ENCODE assay signal across 36 cellular contexts in genomic region chr3:59079962-59080361, GRCh38. TPM values are rescaled to one million over a fixed set of nuclear protein-coding genes. Genes with fewer than 3 reads are reported as not detected.
DNase-seq lines count a peak whose midpoint lies in the region; ATAC-seq, FAIRE-seq and TF ChIP-seq lines count a peak whose summit lies in the region.
"Had no signal": no experiment of that assay in that cellular context is flagged by ENCODE, and none has a peak within 500 bp of the region (broad histone marks: within the 10 kb centered on the region; RNA-seq: fewer than 3 reads in every experiment).

No MANE protein-coding gene starts in this region.

- peak; percentile 61; the same call in 2 of the 3 replicates for ATAC-seq in SK-N-SH treated with all-trans-retinoic acid at 6 μM for 48 hours
- no peak for ATAC-seq in pancreas
- ATAC-seq in GM19395 (IDR thresholded peaks at IDR 0.05; ENCODE audit: unreplicated experiment) = no peak
- no peak for ATAC-seq in right cardiac atrium
- ATAC-seq: A549; CD8-positive, alpha-beta T cell had no signal

- no peak for TF ChIP-seq EP300 in SK-N-SH (IDR thresholded peaks at IDR 0.05; ENCODE audit: borderline replicate concordance in 1 of 2, low read depth in 1 of 2, low read length in 1 of 2)

- no peak for DNase-seq in SK-N-SH
- no peak for DNase-seq in D721Med (ENCODE audit: insufficient read length, low spot score)
- DNase-seq in astrocyte (ENCODE audit: low read depth) = no peak
- no peak for DNase-seq in pancreas
- DNase-seq in GDM1 (lab: John Stamatoyannopoulos, UW) = no peak
- no peak for DNase-seq in right cardiac atrium
- DNase-seq: 8988T; ACHN; AML-193; BE2C; C1 segment of cervical spinal cord; Caco-2; Calu3; CD4-positive, alpha-beta memory T cell; CD4-positive, alpha-beta T cell; CD4-positive, CD25-positive, alpha-beta regulatory T cell; CD8-positive, alpha-beta memory T cell; CD8-positive, alpha-beta T cell; COR-L47; DMS 273 treated with DMSO at 0.1 percent for 48 hours; DMS153; DMS53; DMS79; DMS79 treated with DMSO at 0.1 percent for 48 hours; DND-41; EL had no signal

- H3K4me1 ChIP-seq in SK-N-SH (ENCODE audit: control insufficient read depth in 1 of 2, insufficient read depth in 2 of 2, low read depth in 1 of 2, low read length in 1 of 2) = no peaks in the 10 kb centered on the region; a peak in 1 of 4 replicates
- no peaks in the 10 kb centered on the region for H3K4me1 ChIP-seq in astrocyte (ENCODE audit: insufficient read depth, low read length)
- no peaks in the 10 kb centered on the region for H3K4me1 ChIP-seq in pancreas
- H3K4me1 ChIP-seq in right cardiac atrium (ENCODE audit: control insufficient read depth, insufficient read depth, low read length) = no peaks in the 10 kb centered on the region
- H3K4me1 ChIP-seq: A549, BE2C, BLaER1, Caco-2 had no signal

- POLR2A ChIA-PET in SK-N-SH (lab: Yijun Ruan, JAX) = no interaction called here

- H3K4me3 ChIP-seq in SK-N-SH (ENCODE audit: low read depth in 2 of 2, low read length in 1 of 2) = no peak overlapping the region
- H3K4me3 ChIP-seq in astrocyte (ENCODE audit: insufficient read depth, low read depth, low read length) = no peak overlapping the region
- H3K4me3 ChIP-seq in pancreas = no peak overlapping the region
- no peak overlapping the region for H3K4me3 ChIP-seq in right cardiac atrium (ENCODE audit: low read length)
- H3K4me3 ChIP-seq: A549; BLaER1; BLaER1 treated with 17β-estradiol and CSF1 and Interleukin-3, amounts not matched to agents 10 nM and 100 nM had no signal

- H3K27ac Mint-ChIP-seq in astrocyte (ENCODE audit: unreplicated experiment) = no peak overlapping the region
- H3K27ac Mint-ChIP-seq: B cell; CD14-positive monocyte; CD4-positive, alpha-beta memory T cell; CD4-positive, alpha-beta T cell; CD4-positive, CD25-positive, alpha-beta regulatory T cell; CD8-positive, alpha-beta memory T cell; CD8-positive, alpha-beta T cell had no signal

- no peaks in the 10 kb centered on the region for H4K20me1 ChIP-seq in SK-N-SH (ENCODE audit: insufficient read depth)
- no peaks in the 10 kb centered on the region for H4K20me1 ChIP-seq in astrocyte (ENCODE audit: insufficient read depth, low read length)
- H4K20me1 ChIP-seq: BLaER1; BLaER1 treated with 17β-estradiol and CSF1 and Interleukin-3, amounts not matched to agents 10 nM and 100 nM had no signal

- no peak overlapping the region for H3K9ac ChIP-seq in SK-N-SH
- H3K9ac ChIP-seq in astrocyte (ENCODE audit: low read length) = no peak overlapping the region
- H3K9ac ChIP-seq: BLaER1; BLaER1 treated with 17β-estradiol and CSF1 and Interleukin-3, amounts not matched to agents 10 nM and 100 nM had no signal

- peaks cover 2% of the 10 kb centered on the region for H3K9me3 Mint-ChIP-seq in astrocyte (ENCODE audit: unreplicated experiment)
- H3K9me3 Mint-ChIP-seq: CD4-positive, alpha-beta T cell; CD8-positive, alpha-beta T cell had no signal

- no peak overlapping the region for H3K4me2 ChIP-seq in SK-N-SH
- H3K4me2 ChIP-seq in astrocyte (ENCODE audit: low read length) = no peak overlapping the region
- H3K4me2 ChIP-seq: A549; BLaER1; BLaER1 treated with 17β-estradiol and CSF1 and Interleukin-3, amounts not matched to agents 10 nM and 100 nM had no signal

- CTCF ChIA-PET in SK-N-SH (lab: Yijun Ruan, JAX) = interaction anchor here (0.9 to 1.1 kb wide), 2 partner anchors 18 to 132 kb away, joined by 3 read pairs; no protein-coding TSS in a partner anchor

- H3K27me3 ChIP-seq in SK-N-SH (ENCODE audit: insufficient read depth) (no peaks in the 10 kb centered on the region), astrocyte (ENCODE audit: insufficient read depth, low read length) (no peaks in the 10 kb centered on the region), pancreas (no peaks in the 10 kb centered on the region), right cardiac atrium (ENCODE audit: control insufficient read depth, insufficient read depth) (no peaks in the 10 kb centered on the region)
- H3K27me3 ChIP-seq: BE2C; BLaER1; BLaER1 treated with 17β-estradiol and CSF1 and Interleukin-3, amounts not matched to agents 10 nM and 100 nM had no signal

- no peaks in the 10 kb centered on the region for H3K4me1 Mint-ChIP-seq in astrocyte (ENCODE audit: low read depth, unreplicated experiment)
- H3K4me1 Mint-ChIP-seq: B cell; CD4-positive, alpha-beta memory T cell; CD4-positive, CD25-positive, alpha-beta regulatory T cell; CD8-positive, alpha-beta memory T cell had no signal

- no peaks in the 10 kb centered on the region for H3K36me3 ChIP-seq in SK-N-SH (replicated peaks in 1 of 2; ENCODE audit: control insufficient read depth in 1 of 2, insufficient read depth in 2 of 2, low read length in 1 of 2)
- H3K36me3 ChIP-seq in astrocyte (ENCODE audit: insufficient read depth, low read length) = no peaks in the 10 kb centered on the region
- no peaks in the 10 kb centered on the region for H3K36me3 ChIP-seq in pancreas
- H3K36me3 ChIP-seq: BE2C; BLaER1; BLaER1 treated with 17β-estradiol and CSF1 and Interleukin-3, amounts not matched to agents 10 nM and 100 nM had no signal

- H3K9me3 ChIP-seq in SK-N-SH (no peaks in the 10 kb centered on the region), astrocyte (ENCODE audit: insufficient read depth, low read depth, low read length) (no peaks in the 10 kb centered on the region), pancreas (no peaks in the 10 kb centered on the region), right cardiac atrium (ENCODE audit: control insufficient read depth, low read length) (no peaks in the 10 kb centered on the region)
- H3K9me3 ChIP-seq: A549, BE2C, BLaER1, Caco-2 had no signal

- no peaks in the 10 kb centered on the region for H3K27me3 Mint-ChIP-seq in astrocyte (ENCODE audit: low read depth, unreplicated experiment)

- H3K79me2 ChIP-seq in SK-N-SH (ENCODE audit: insufficient read depth) (no peaks in the 10 kb centered on the region), astrocyte (ENCODE audit: insufficient read depth, low read length) (no peaks in the 10 kb centered on the region)

- peak; percentile 51 for FAIRE-seq in D721Med (lab: Jason Lieb, UNC)
- FAIRE-seq in astrocyte (lab: Jason Lieb, UNC) = peak; percentile 20
- peak; percentile 17 for FAIRE-seq in pancreas (lab: Jason Lieb, UNC)
- FAIRE-seq: A204.1, A549 had no signal

- H3K27ac ChIP-seq in SK-N-SH (ENCODE audit: low read depth in 2 of 2, low read length in 1 of 2) (no peak overlapping the region), astrocyte (ENCODE audit: low read depth, low read length) (no peak overlapping the region), pancreas (no peak overlapping the region), right cardiac atrium (ENCODE audit: low read length) (no peak overlapping the region)
- H3K27ac ChIP-seq: 22Rv1; A549; BLaER1; BLaER1 treated with 17β-estradiol and CSF1 and Interleukin-3, amounts not matched to agents 10 nM and 100 nM; C4-2B had no signal

- TF ChIP-seq RAD21 in SK-N-SH (IDR thresholded peaks at IDR 0.05; ENCODE audit: low read length) = no peak

- H3K36me3 Mint-ChIP-seq in astrocyte (ENCODE audit: low read depth, unreplicated experiment) = no peaks in the 10 kb centered on the region
- H3K36me3 Mint-ChIP-seq: CD14-positive monocyte; CD4-positive, alpha-beta memory T cell; CD4-positive, CD25-positive, alpha-beta regulatory T cell; CD8-positive, alpha-beta memory T cell; CD8-positive, alpha-beta T cell had no signal

- 16% methylated on average over 1 of the region's 1 CpG for WGBS in SK-N-SH (ENCODE audit: low lambda C conversion rate)
- 12 to 15% methylated on average over 1 of the region's 1 CpG for WGBS in pancreas, 2 donors
- WGBS in right cardiac atrium = 39% methylated on average over 1 of the region's 1 CpG

- intact Hi-C loops in pancreas (cut with DNase I) (no loop called here), right cardiac atrium (cut with DNase I) (no loop called here)

- no peaks in the 10 kb centered on the region; the same call in 1 of the 2 replicates for H3K9me2 ChIP-seq in SK-N-SH

- H3F3A ChIP-seq in SK-N-SH (replicated peaks; ENCODE audit: insufficient read depth) = no peaks in the 10 kb centered on the region

- no peak overlapping the region for H3K4me3 Mint-ChIP-seq in astrocyte (ENCODE audit: unreplicated experiment)
- H3K4me3 Mint-ChIP-seq: B cell; CD14-positive monocyte; CD4-positive, alpha-beta memory T cell; CD4-positive, alpha-beta T cell; CD4-positive, CD25-positive, alpha-beta regulatory T cell; CD8-positive, alpha-beta memory T cell; CD8-positive, alpha-beta T cell had no signal

- TF ChIP-seq CTCF in SK-N-SH (IDR thresholded peaks at IDR 0.05) = no peak
- TF ChIP-seq CTCF in D721Med (IDR thresholded peaks at IDR 0.05; ENCODE audit: insufficient read depth, missing control alignments) = no peak
- TF ChIP-seq CTCF in astrocyte (IDR thresholded peaks at IDR 0.05; ENCODE audit: insufficient read depth, low read depth, low read length) = no peak
- no peak for TF ChIP-seq CTCF in pancreas (IDR thresholded peaks at IDR 0.05)

- no peak overlapping the region for H2AFZ ChIP-seq in SK-N-SH (ENCODE audit: low read depth)
- no peak overlapping the region for H2AFZ ChIP-seq in astrocyte (ENCODE audit: low read depth, low read length)

TF ChIP-seq in SK-N-SH treated with all-trans-retinoic acid at 6 μM for 48 hours, 23 proteins besides CTCF, POLR2A, EP300 and RAD21 (continues in another document):
- TF ChIP-seq ISL1 (CRISPR knock-in tag; IDR thresholded peaks at IDR 0.05) = peak; percentile 96

TF ChIP-seq in SK-N-SH, 30 proteins besides CTCF, POLR2A, EP300 and RAD21 (continues in another document):
- TF ChIP-seq JUND (IDR thresholded peaks at IDR 0.05) (no peak), CHD2 (IDR thresholded peaks at IDR 0.05; ENCODE audit: low read length, partially characterized antibody) (no peak), SMC3 (IDR thresholded peaks at IDR 0.05; ENCODE audit: low read depth, low read length) (no peak), NRF1 (IDR thresholded peaks at IDR 0.05; ENCODE audit: low read depth, low read length) (no peak), ELF1 (IDR thresholded peaks at IDR 0.05) (no peak), EZH2phosphoT487 (IDR thresholded peaks at IDR 0.05; ENCODE audit: borderline replicate concordance, low read depth) (no peak)
- TF ChIP-seq, protein P1, sequence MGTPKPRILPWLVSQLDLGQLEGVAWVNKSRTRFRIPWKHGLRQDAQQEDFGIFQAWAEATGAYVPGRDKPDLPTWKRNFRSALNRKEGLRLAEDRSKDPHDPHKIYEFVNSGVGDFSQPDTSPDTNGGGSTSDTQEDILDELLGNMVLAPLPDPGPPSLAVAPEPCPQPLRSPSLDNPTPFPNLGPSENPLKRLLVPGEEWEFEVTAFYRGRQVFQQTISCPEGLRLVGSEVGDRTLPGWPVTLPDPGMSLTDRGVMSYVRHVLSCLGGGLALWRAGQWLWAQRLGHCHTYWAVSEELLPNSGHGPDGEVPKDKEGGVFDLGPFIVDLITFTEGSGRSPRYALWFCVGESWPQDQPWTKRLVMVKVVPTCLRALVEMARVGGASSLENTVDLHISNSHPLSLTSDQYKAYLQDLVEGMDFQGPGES (IDR thresholded peaks at IDR 0.05; ENCODE audit: low read depth, low read length) = no peak

RNA-seq across cellular contexts. Expression of gene CFAP20DC, which starts 30.1 kb away (rescaled TPM):
- 1.8 and 1.9 TPM in 2 replicates for polyA plus RNA-seq in SK-N-SH (2012; rRNA removed)
- 2.2 and 2.4 TPM in 2 replicates for polyA plus RNA-seq in SK-N-SH (2012; cell fraction: cytosol; rRNA removed)
- 1.6 and 2.3 TPM in 2 replicates for polyA plus RNA-seq in SK-N-SH (2012; cell fraction: nucleus; rRNA removed)
- total RNA-seq in astrocyte = 0.57 and 0.89 TPM in 2 replicates
- total RNA-seq in pancreas = 1 to 10 TPM in 1 of 6 donors, under 1 TPM in 5; 0.23 to 1.2 (median 0.37) TPM
- under 1 TPM; 0.38 to 0.61 TPM for polyA plus RNA-seq in pancreas
- total RNA-seq in right cardiac atrium = under 1 TPM in 3 of 4 donors, not detected in 1; 0.14 to 0.28 (median 0.21) TPM
- polyA plus RNA-seq in right cardiac atrium = 0.16 TPM
- polyA plus RNA-seq: CD14-positive monocyte; CD8-positive, alpha-beta memory T cell had no signal
